In genomic region chr16:85436636-85437160, GRCh38 we compare ENCODE assay signal across 10 cellular contexts.
A peak's percentile ranks its signal among the peaks of the same experiment; 100 is the strongest.
DNase-seq lines count a peak whose midpoint lies in the region; ATAC-seq and TF ChIP-seq lines count a peak whose summit lies in the region.
"Had no signal": no experiment of that assay in that cellular context is flagged by ENCODE, and none has a peak within 500 bp of the region (broad histone marks: within the 10 kb centered on the region; RNA-seq: fewer than 3 reads in every experiment).

No MANE protein-coding gene starts in this region.

- no peak overlapping the region for H3K4me3 ChIP-seq in lung
- peak overlapping the region; percentile 44 for H3K4me3 ChIP-seq in thoracic aorta

- H3K36me3 ChIP-seq in lung (ENCODE audit: control insufficient read depth in 2 of 2, insufficient read depth in 2 of 2, low read length in 2 of 2): no peaks in the 10 kb centered on the region
- H3K36me3 ChIP-seq in thoracic aorta: no peaks in the 10 kb centered on the region

- H3K27me3 ChIP-seq in lung (ENCODE audit: control insufficient read depth, insufficient read depth) (no peaks in the 10 kb centered on the region), thoracic aorta (replicated peaks; ENCODE audit: insufficient read depth) (no peaks in the 10 kb centered on the region)

- DNase-seq in NCI-H1694 treated with DMSO at 0.1 percent for 48 hours (lab: John Stamatoyannopoulos, UW) (peak; percentile 89), ecto neural progenitor cell (ENCODE audit: low spot score) (peak; percentile 78), lung (ENCODE audit: low spot score) (peak; percentile 43), thoracic aorta (ENCODE audit: low spot score) (no peak), GM20000 (ENCODE audit: low spot score) (no peak), cortex of kidney (lab: John Stamatoyannopoulos, UW) (no peak)
- DNase-seq: activated CD4-positive, alpha-beta T cell treated with anti-CD3 and anti-CD28 coated beads, Interleukin-2, amount 50 U/mL, for 48 hours; stimulated activated CD4-positive, alpha-beta T cell treated with anti-CD3 and anti-CD28 coated beads, Interleukin-4, amount 100 ng/mL, for 1 hour had no signal

- H3K9me3 ChIP-seq in lung (ENCODE audit: control insufficient read depth in 2 of 2, insufficient read depth in 1 of 2, low read length in 1 of 2): no peaks in the 10 kb centered on the region
- no peaks in the 10 kb centered on the region for H3K9me3 ChIP-seq in thoracic aorta

- H3K4me1 ChIP-seq in lung (ENCODE audit: control insufficient read depth in 2 of 2, insufficient read depth in 2 of 2, low read length in 2 of 2): peaks cover 0 to 11% of the 10 kb centered on the region in 2 donors
- H3K4me1 ChIP-seq in thoracic aorta (ENCODE audit: control insufficient read depth in 1 of 2, low read depth in 2 of 2): peaks cover 15 to 22% of the 10 kb centered on the region in 2 donors

- 51 to 70% methylated on average over 30 to 35 of the region's 35 CpGs for WGBS in lung, 2 donors

- ATAC-seq in lung (ENCODE audit: insufficient read depth, low FRiP score) (peak; percentile 53), thoracic aorta (ENCODE audit: insufficient number of reproducible peaks, low FRiP score, low read depth) (no peak), HG03460 (IDR thresholded peaks at IDR 0.05; ENCODE audit: unreplicated experiment) (no peak), HG03442 (IDR thresholded peaks at IDR 0.05; ENCODE audit: unreplicated experiment) (no peak)

- TF ChIP-seq CTCF in lung (IDR thresholded peaks at IDR 0.05; ENCODE audit: control extremely low read depth, extremely low read depth) (no peak), thoracic aorta (IDR thresholded peaks at IDR 0.05) (no peak), GM20000 (IDR thresholded peaks at IDR 0.05; ENCODE audit: extremely low read depth, missing control alignments) (no peak)

- H3K27ac ChIP-seq in lung (ENCODE audit: low read depth in 1 of 2, low read length in 1 of 2): peak overlapping the region in 1 of 2 donors; percentile 9
- H3K27ac ChIP-seq in thoracic aorta: peak overlapping the region; percentile 25 to 50

Comparison
In these comparisons a context has a peak if more than half of its experiments do, and no peak if none do; other contexts are left out.
1. DNase-seq: peak in NCI-H1694 treated with DMSO at 0.1 percent for 48 hours (single experiment), ecto neural progenitor cell (single experiment) and lung (single experiment); none in thoracic aorta (single experiment), GM20000 (single experiment) and cortex of kidney (single experiment).